In genomic region chr13:113203507-113204377, GRCh38 we compare ENCODE assay signal across 20 cellular contexts. TPM values are rescaled to one million over a fixed set of nuclear protein-coding genes. Genes with fewer than 3 reads are reported as not detected.
DNase-seq lines count a peak whose midpoint lies in the region; ATAC-seq and TF ChIP-seq lines count a peak whose summit lies in the region.
"Had no signal": no experiment of that assay in that cellular context is flagged by ENCODE, and none has a peak within 500 bp of the region (broad histone marks: within the 10 kb centered on the region; RNA-seq: fewer than 3 reads in every experiment).

No MANE protein-coding gene starts in this region.

- H3K36me3 Mint-ChIP-seq in CD4-positive, alpha-beta memory T cell: peaks cover 23 to 50% of the 10 kb centered on the region in 2 donors

- no peak for TF ChIP-seq CTCF in A673 (conservative IDR thresholded peaks at IDR 0.05; ENCODE audit: low read depth, low read length)
- TF ChIP-seq CTCF in adrenal gland (IDR thresholded peaks at IDR 0.05): no peak

- peaks cover 44 to 66% (median 57%) of the 10 kb centered on the region in 4 donors for H3K4me1 Mint-ChIP-seq in CD4-positive, alpha-beta memory T cell

- H3K9me3 ChIP-seq in A673 (ENCODE audit: low read depth, low read length, poor library complexity, severe bottlenecking) (no peaks in the 10 kb centered on the region), adrenal gland (replicated peaks in 1 of 3) (no peaks in the 10 kb centered on the region), mesenchymal stem cell (ENCODE audit: control insufficient read depth, low read length) (no peaks in the 10 kb centered on the region)
- H3K9me3 ChIP-seq in CD4-positive, alpha-beta memory T cell (ENCODE audit: control insufficient read depth in 1 of 2, low read length in 2 of 2): no peaks in the 10 kb centered on the region
- H3K9me3 ChIP-seq: SK-N-SH had no signal

- H2AK5ac ChIP-seq in mesenchymal stem cell (ENCODE audit: low read length, severe bottlenecking): no peak overlapping the region

- H3K27ac ChIP-seq in A673 (ENCODE audit: low read depth, low read length, poor library complexity, severe bottlenecking) (peak overlapping the region; percentile 19), adrenal gland (peak overlapping the region in 3 of 5 donors; percentile 44 to 61 (median 56)), mesenchymal stem cell (ENCODE audit: low read length, poor library complexity, severe bottlenecking) (no peak overlapping the region)
- no peak overlapping the region for H3K27ac ChIP-seq in CD4-positive, alpha-beta memory T cell (ENCODE audit: low read depth, low read length)
- H3K27ac ChIP-seq: coronary artery, PC-9 had no signal

- CTCF ChIA-PET in A673 (lab: Charles Lee): no interaction called here
- CTCF ChIA-PET in CD4-positive, alpha-beta memory T cell (lab: Charles Lee; ENCODE audit: partially characterized antibody): no interaction called here

- H3K9me3 Mint-ChIP-seq in CD4-positive, alpha-beta memory T cell: no peaks in the 10 kb centered on the region

- H3K79me1 ChIP-seq in mesenchymal stem cell (replicated peaks; ENCODE audit: low read length, poor library complexity, severe bottlenecking): peaks cover 29% of the 10 kb centered on the region

- no peak overlapping the region for H2BK5ac ChIP-seq in mesenchymal stem cell (ENCODE audit: low read depth, low read length, poor library complexity, severe bottlenecking)

- intact Hi-C loops in A673 (cut with micrococcal nuclease; ENCODE audit: unreplicated experiment) (no loop called here), adrenal gland (cut with DNase I) (no loop called here)
- intact Hi-C loops in CD4-positive, alpha-beta memory T cell (cut with micrococcal nuclease): no loop called here

- WGBS in adrenal gland, 4 donors: 94 to 98% (median 95%) methylated on average over 10 to 12 of the region's 12 CpGs
- WGBS in mesenchymal stem cell: 80% methylated on average over 12 of the region's 12 CpGs

- POLR2A ChIA-PET in A673 (lab: Charles Lee; ENCODE audit: low non-redundant PET): no interaction called here
- POLR2A ChIA-PET in CD4-positive, alpha-beta memory T cell (lab: Charles Lee; ENCODE audit: partially characterized antibody): no interaction called here

- DNase-seq in A673 (ENCODE audit: low spot score): no peak
- no peak for DNase-seq in CD4-positive, alpha-beta memory T cell
- DNase-seq in adrenal gland: peak in 1 of 7 donors; percentile 78
- peak; percentile 93 for DNase-seq in mesenchymal stem cell
- DNase-seq in Kasumi-1 (lab: John Stamatoyannopoulos, UW): no peak
- DNase-seq in DMS 273 (lab: John Stamatoyannopoulos, UW; ENCODE audit: unreplicated experiment): no peak
- DNase-seq in NCI-H146 (lab: John Stamatoyannopoulos, UW): no peak
- DNase-seq: activated effector memory CD4-positive, alpha-beta T cell treated with anti-CD3 and anti-CD28 coated beads, Interleukin-2, amount 50 U/mL, for 16 hours; DMS53; mesendoderm; MM.1S; NCI-H748 treated with DMSO at 0.1 percent for 48 hours; SK-N-SH; substantia nigra had no signal

- H3K27me3 ChIP-seq in A673 (replicated peaks; ENCODE audit: insufficient read depth, low read depth, low read length, poor library complexity) (no peaks in the 10 kb centered on the region), adrenal gland (no peaks in the 10 kb centered on the region), mesenchymal stem cell (ENCODE audit: control insufficient read depth in 1 of 2, insufficient read depth in 1 of 2, low read length in 2 of 2) (no peaks in the 10 kb centered on the region)
- no peaks in the 10 kb centered on the region for H3K27me3 ChIP-seq in CD4-positive, alpha-beta memory T cell (ENCODE audit: insufficient read depth, low read length)

- BruUV-seq in A673 (replicated peaks; lab: Mats Ljungman, UMichigan): no TSS peak

- H2BK15ac ChIP-seq in mesenchymal stem cell (ENCODE audit: low read depth, poor library complexity, severe bottlenecking): peak overlapping the region; percentile 68

- no peaks in the 10 kb centered on the region for H3K27me3 Mint-ChIP-seq in CD4-positive, alpha-beta memory T cell

- H3K23ac ChIP-seq in mesenchymal stem cell (ENCODE audit: low read length in 2 of 2): no peak overlapping the region

- peak overlapping the region in 1 of 2 experiments; percentile 25 for H2BK12ac ChIP-seq in mesenchymal stem cell (ENCODE audit: low read length in 2 of 2)

- peak overlapping the region; percentile 22 for H4K8ac ChIP-seq in mesenchymal stem cell (ENCODE audit: low read length)

- peaks cover 13% of the 10 kb centered on the region for H3K36me3 ChIP-seq in A673 (ENCODE audit: insufficient read depth, low read length, poor library complexity, severe bottlenecking)
- peaks cover 23% of the 10 kb centered on the region for H3K36me3 ChIP-seq in CD4-positive, alpha-beta memory T cell (ENCODE audit: insufficient read depth, low read length)
- peaks cover 0 to 16% of the 10 kb centered on the region in 2 donors for H3K36me3 ChIP-seq in adrenal gland (replicated peaks in 1 of 2)
- peaks cover 17 to 33% of the 10 kb centered on the region in 2 experiments for H3K36me3 ChIP-seq in mesenchymal stem cell (ENCODE audit: control insufficient read depth in 1 of 2, insufficient read depth in 2 of 2, low read depth in 1 of 2, low read length in 2 of 2)

- H2BK120ac ChIP-seq in mesenchymal stem cell (ENCODE audit: low read depth, low read length): no peak overlapping the region

- no peak overlapping the region for H3K9ac ChIP-seq in mesenchymal stem cell (ENCODE audit: low read length)
- H3K9ac ChIP-seq: SK-N-SH had no signal

- ATAC-seq in GM19455 (IDR thresholded peaks at IDR 0.05; ENCODE audit: unreplicated experiment): no peak
- ATAC-seq: HepG2 had no signal

- no peak for TF ChIP-seq POLR2A in adrenal gland (IDR thresholded peaks at IDR 0.05)

- H3K4me3 ChIP-seq in A673 (ENCODE audit: low read depth, low read length, poor library complexity, severe bottlenecking) (no peak overlapping the region), adrenal gland (no peak overlapping the region), mesenchymal stem cell (ENCODE audit: insufficient read depth in 1 of 2, low read depth in 1 of 2, low read length in 2 of 2) (no peak overlapping the region)
- H3K4me3 ChIP-seq in CD4-positive, alpha-beta memory T cell (ENCODE audit: low read length in 2 of 2): no peak overlapping the region
- H3K4me3 ChIP-seq: coronary artery, PC-9 had no signal

- peak overlapping the region; percentile 73 for H4K91ac ChIP-seq in mesenchymal stem cell (ENCODE audit: low read length)

- H3K14ac ChIP-seq in mesenchymal stem cell (ENCODE audit: low read length in 2 of 2): peak overlapping the region in 1 of 2 experiments; percentile 90

- H3K4me1 ChIP-seq in A673 (ENCODE audit: insufficient read depth, low read length, poor library complexity, severe bottlenecking) (peaks cover 13% of the 10 kb centered on the region), adrenal gland (replicated peaks in 1 of 2) (peaks cover 19 to 56% of the 10 kb centered on the region in 2 donors), mesenchymal stem cell (ENCODE audit: control insufficient read depth, insufficient read depth, low read depth, low read length) (peaks cover 4% of the 10 kb centered on the region)
- peaks cover 59% of the 10 kb centered on the region for H3K4me1 ChIP-seq in CD4-positive, alpha-beta memory T cell (ENCODE audit: insufficient read depth, low read length)

- H2AFZ ChIP-seq in mesenchymal stem cell (ENCODE audit: low read depth, low read length): no peak overlapping the region
- H2AFZ ChIP-seq: PC-9 had no signal

- peak overlapping the region in 1 of 2 experiments; percentile 44 for H3K18ac ChIP-seq in mesenchymal stem cell (ENCODE audit: low read depth in 1 of 2, low read length in 2 of 2)

- peak overlapping the region in 1 of 8 donors; percentile 18 for H3K4me3 Mint-ChIP-seq in CD4-positive, alpha-beta memory T cell

- H3K4me2 ChIP-seq in mesenchymal stem cell (ENCODE audit: low read length, poor library complexity, severe bottlenecking): no peak overlapping the region
- H3K4me2 ChIP-seq: PC-9, SK-N-SH had no signal

- H3K4ac ChIP-seq in mesenchymal stem cell (ENCODE audit: low read depth in 1 of 2, low read length in 2 of 2): peak overlapping the region in 1 of 2 experiments; percentile 10

- H3K27ac Mint-ChIP-seq in CD4-positive, alpha-beta memory T cell: peak overlapping the region in 5 of 7 donors; percentile 35 to 85 (median 63)

RNA-seq across cellular contexts. Expression of gene PCID2, which starts 4.7 kb away (rescaled TPM):
- total RNA-seq in A673 (2021) (67.5 and 70.7 TPM in 2 replicates), adrenal gland (10 to 100 TPM; 26.4 to 72.9 (median 43.5) TPM)
- 10 to 100 TPM; 78.2 to 79.8 TPM for total RNA-seq in CD4-positive, alpha-beta memory T cell
- polyA plus RNA-seq in CD4-positive, alpha-beta memory T cell: 100 to 1,000 TPM in 1 of 2 donors, 10 to 100 TPM in 1; 84.8 to 100 TPM
- polyA plus RNA-seq in adrenal gland: 10 to 100 TPM; 44.8 to 49.6 (median 47.2) TPM
- 32.8 TPM for polyA plus RNA-seq in mesenchymal stem cell (2013, experiment 1 of 2)
- 32.5 TPM for polyA plus RNA-seq in mesenchymal stem cell (2013, experiment 2 of 2)

RNA-seq across cellular contexts. Expression of gene CUL4A, which starts 5.7 kb away (rescaled TPM):
- total RNA-seq in A673 (2021) (78.8 and 87.5 TPM in 2 replicates), adrenal gland (10 to 100 TPM; 53.5 to 90.4 (median 58.7) TPM)
- 10 to 100 TPM; 75.5 to 80.0 TPM for total RNA-seq in CD4-positive, alpha-beta memory T cell
- polyA plus RNA-seq in CD4-positive, alpha-beta memory T cell: 10 to 100 TPM; 59.8 to 72.8 TPM
- 10 to 100 TPM; 27.6 to 62.8 (median 40.3) TPM for polyA plus RNA-seq in adrenal gland
- 45.5 TPM for polyA plus RNA-seq in mesenchymal stem cell (2013, experiment 1 of 2)
- 45.2 TPM for polyA plus RNA-seq in mesenchymal stem cell (2013, experiment 2 of 2)

RNA-seq across cellular contexts. Expression of gene PROZ, which starts 45.3 kb away (rescaled TPM):
- total RNA-seq in A673 (2021) (not detected in 2 replicates), adrenal gland (not detected)
- total RNA-seq in CD4-positive, alpha-beta memory T cell: not detected
- under 1 TPM in 1 of 2 donors, not detected in 1; 0.32 TPM for polyA plus RNA-seq in CD4-positive, alpha-beta memory T cell
- not detected for polyA plus RNA-seq in adrenal gland
- polyA plus RNA-seq in mesenchymal stem cell (2013, experiment 1 of 2): not detected
- not detected for polyA plus RNA-seq in mesenchymal stem cell (2013, experiment 2 of 2)
- total RNA-seq: PC-9, renal cortical epithelial cell had no signal
- polyA plus RNA-seq: neural cell, SK-N-SH had no signal

Comparison
In these comparisons a context has a peak if more than half of its experiments do, and no peak if none do; other contexts are left out.
1. H3K27ac ChIP-seq: peak in A673 (single experiment) and adrenal gland (3 of 5); none in CD4-positive, alpha-beta memory T cell (single experiment) and mesenchymal stem cell (single experiment).